In genomic region chr2:196587739-196588138, GRCh38 we compare ENCODE assay signal across 24 cellular contexts.
"Had no signal": no experiment of that assay in that cellular context is flagged by ENCODE, and none has a peak within 500 bp of the region (broad histone marks: within the 10 kb centered on the region; RNA-seq: fewer than 3 reads in every experiment).

No MANE protein-coding gene starts in this region.

- DNase-seq: effector CD8-positive, alpha-beta T cell; foreskin melanocyte; kidney; left colon; left ventricle myocardium superior; mesenchymal stem cell; psoas muscle; retina; spleen; stimulated activated CD4-positive, alpha-beta T cell treated with anti-CD3 and anti-CD28 coated beads, Interleukin-15, amount 100 ng/mL, for 24 hours; stimulated activated CD4-positive, alpha-beta T cell treated with anti-CD3 and anti-CD28 coated beads, Interleukin-1b, Interleukin-23, amount 100 ng/mL, for 48 hours; stimulated activated CD4-positive, alpha-beta T cell treated with anti-CD3 and anti-CD28 coated beads, Interleukin-4, amount 100 ng/mL, for 4 hours; stimulated activated naive CD4-positive, alpha-beta T cell; stomach; upper lobe of right lung had no signal

- H2AFZ ChIP-seq: hepatocyte, parathyroid adenoma had no signal

- H3K9me3 ChIP-seq: psoas muscle, spleen, stomach, suprapubic skin, tibial nerve, upper lobe of right lung, vagina had no signal

- H3K4me2 ChIP-seq: hepatocyte had no signal

- ATAC-seq: left colon, left ventricle myocardium superior, psoas muscle, sciatic nerve, upper lobe of right lung had no signal

- H3K27me3 ChIP-seq: tibial nerve, vagina had no signal

- H3K27ac Mint-ChIP-seq: nephron had no signal

- H3K79me2 ChIP-seq: parathyroid adenoma had no signal

- H3K27ac ChIP-seq: coronary artery, hepatocyte, parathyroid adenoma, psoas muscle, spleen, stomach, suprapubic skin, tibial nerve, upper lobe of right lung, vagina had no signal

- H3K9me3 Mint-ChIP-seq: nephron had no signal

- H3K4me3 ChIP-seq: coronary artery, hepatocyte, lung, psoas muscle, spleen, stomach, suprapubic skin, tibial nerve, upper lobe of right lung, vagina had no signal

- H3K9ac ChIP-seq: parathyroid adenoma had no signal

- H3K4me3 Mint-ChIP-seq: nephron had no signal

- H3K36me3 ChIP-seq: spleen, stomach, suprapubic skin, tibial nerve, upper lobe of right lung, vagina had no signal

- FAIRE-seq: kidney had no signal

- H3K4me1 ChIP-seq: psoas muscle, upper lobe of right lung, vagina had no signal
